In the genomic region with DNA sequence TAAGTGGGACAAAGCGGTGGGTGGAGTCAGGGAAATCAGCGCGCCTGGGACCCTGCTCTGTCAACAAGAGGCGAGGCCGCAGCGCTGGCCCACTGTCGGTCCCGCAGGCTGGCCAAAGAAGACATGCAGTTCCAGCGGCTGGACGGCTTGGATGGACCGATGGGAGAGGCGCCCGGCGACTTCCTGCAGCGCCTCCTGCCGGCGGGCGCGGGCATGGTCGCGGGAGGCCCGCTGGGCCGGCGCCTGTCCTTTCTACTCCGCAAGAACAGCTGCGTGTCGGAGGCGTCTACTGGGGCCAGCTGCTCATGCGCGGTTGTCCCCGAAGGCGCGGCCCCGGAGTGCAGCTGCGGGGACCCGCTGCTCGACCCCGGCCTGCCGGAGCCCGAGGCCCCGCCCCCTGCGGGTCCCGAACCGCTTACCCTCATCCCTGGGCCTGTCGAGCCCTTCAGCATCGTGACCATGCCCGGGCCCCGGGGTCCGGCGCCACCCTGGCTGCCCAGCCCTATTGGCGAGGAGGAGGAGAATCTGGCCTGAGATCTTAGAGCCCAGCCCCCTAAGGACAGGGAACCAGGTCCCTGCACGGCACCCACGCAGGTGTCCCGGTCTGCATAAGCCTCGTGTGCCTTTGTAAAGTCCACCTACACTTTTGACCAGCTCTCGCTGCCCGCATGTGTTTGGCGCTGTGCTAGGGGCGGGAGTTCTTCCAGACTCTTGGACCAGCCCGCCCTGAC, we compare ENCODE assay signal across 7 cellular contexts. TPM values are rescaled to one million over a fixed set of nuclear protein-coding genes. Genes with fewer than 3 reads are reported as not detected.
A peak's percentile ranks its signal among the peaks of the same experiment; 100 is the strongest.
DNase-seq lines count a peak whose midpoint lies in the region; ATAC-seq, FAIRE-seq and TF ChIP-seq lines count a peak whose summit lies in the region.

No MANE protein-coding gene starts in this region.

- H3K4me1 ChIP-seq in kidney (ENCODE audit: control insufficient read depth in 1 of 2, insufficient read depth in 1 of 2, low read depth in 1 of 2, low read length in 2 of 2): peaks cover 0 to 2% of the 10 kb centered on the region in 2 donors

- no peaks in the 10 kb centered on the region for H3K9me3 Mint-ChIP-seq in activated B cell treated with CpG ODN at 0.5 μM for 24 hours

- no peaks in the 10 kb centered on the region for H3K36me3 Mint-ChIP-seq in activated B cell treated with CpG ODN at 0.5 μM for 24 hours (ENCODE audit: low read depth)

- H3K27ac Mint-ChIP-seq in activated B cell treated with CpG ODN at 0.5 μM for 24 hours: no peak overlapping the region

- no peak overlapping the region for H3K4me3 Mint-ChIP-seq in activated B cell treated with CpG ODN at 0.5 μM for 24 hours

- H3K36me3 ChIP-seq in kidney (ENCODE audit: control insufficient read depth in 1 of 2, insufficient read depth in 2 of 2, low read length in 2 of 2): peaks cover 0 to 3% of the 10 kb centered on the region in 2 donors

- H3K9me3 ChIP-seq in kidney (ENCODE audit: control insufficient read depth in 1 of 2, low read length in 2 of 2): no peaks in the 10 kb centered on the region

- CTCF ChIA-PET in activated B cell treated with CpG ODN at 0.5 μM for 24 hours (lab: Charles Lee): interaction anchor here (0.7 to 13.6 kb wide), 16 partner anchors 8 to 90 kb away, joined by 3 to 280 read pairs (median 4); a partner anchor contains a TSS

- peaks cover 10% of the 10 kb centered on the region for H3K4me1 Mint-ChIP-seq in activated B cell treated with CpG ODN at 0.5 μM for 24 hours

- H3K9ac ChIP-seq in kidney (ENCODE audit: low read length in 2 of 2): peak overlapping the region; percentile 7 to 16

- DNase-seq in GM12892 (ENCODE audit: insufficient read length) (peak; percentile 83), NCI-H2171 treated with DMSO at 0.1 percent for 48 hours (lab: John Stamatoyannopoulos, UW) (peak; percentile 54), activated B cell treated with CpG ODN at 0.5 μM for 24 hours (peak; percentile 69), cerebellar cortex (ENCODE audit: low spot score) (peak; percentile 57), kidney (peak; percentile 89)
- DNase-seq in stimulated activated CD4-positive, alpha-beta T cell treated with anti-CD3 and anti-CD28 coated beads, Interleukin-15, amount 100 ng/mL, for 1 hour (ENCODE audit: low read depth in 1 of 2, low spot score in 1 of 2): peak; percentile 43 to 59

- POLR2A ChIA-PET in activated B cell treated with CpG ODN at 0.5 μM for 24 hours (lab: Charles Lee): interaction anchor here (0.5 to 1.4 kb wide), 7 partner anchors 16 to 137 kb away, joined by 3 to 6 read pairs (median 4); a partner anchor contains a TSS

- peak overlapping the region in 1 of 2 donors; percentile 39 for H3K4me3 ChIP-seq in kidney (ENCODE audit: low read length in 2 of 2)

- FAIRE-seq in GM12892 (lab: Jason Lieb, UNC) (peak; percentile 64), kidney (lab: Jason Lieb, UNC) (no peak)

- ATAC-seq in activated B cell treated with CpG ODN at 0.5 μM for 24 hours (ENCODE audit: low read depth) (peak; percentile 75), GM18511 (IDR thresholded peaks at IDR 0.05; ENCODE audit: unreplicated experiment) (no peak)

- no peak overlapping the region for H3K27ac ChIP-seq in kidney (ENCODE audit: low read depth in 2 of 2, low read length in 2 of 2)

- peaks cover 22% of the 10 kb centered on the region for H3K27me3 Mint-ChIP-seq in activated B cell treated with CpG ODN at 0.5 μM for 24 hours

- TF ChIP-seq CTCF in activated B cell treated with CpG ODN at 0.5 μM for 24 hours (IDR thresholded peaks at IDR 0.05): peak; percentile 70
- peak; percentile 75 for TF ChIP-seq CTCF in kidney (IDR thresholded peaks at IDR 0.05; ENCODE audit: borderline replicate concordance, extremely low read depth, insufficient read depth)

- TF ChIP-seq POLR2A in GM12892 (IDR thresholded peaks at IDR 0.05; ENCODE audit: low read depth, low read length): no peak

- intact Hi-C loops in activated B cell treated with CpG ODN at 0.5 μM for 24 hours (cut with micrococcal nuclease): loop anchor here (1.0 kb wide), 2 partner anchors 40 to 193 kb away; no protein-coding TSS in a partner anchor
- intact Hi-C loops in kidney (cut with DNase I): no loop called here

RNA-seq across cellular contexts. Expression of a gene that starts 6.1 kb away (rescaled TPM):
- 0.25 TPM for polyA plus RNA-seq in GM12892 (2012; ENCODE audit: missing spikeins)
- total RNA-seq in activated B cell treated with CpG ODN at 0.5 μM for 24 hours (not detected in 2 replicates), kidney (not detected)
- polyA plus RNA-seq in kidney (ENCODE audit: insufficient read depth, low read depth, low replicate concordance): not detected

RNA-seq across cellular contexts. Expression of a gene that starts 17.6 kb away (rescaled TPM):
- 10.7 TPM for polyA plus RNA-seq in GM12892 (2012; ENCODE audit: missing spikeins)
- total RNA-seq in activated B cell treated with CpG ODN at 0.5 μM for 24 hours: 13.4 and 21.2 TPM in 2 replicates
- 58.1 TPM for total RNA-seq in kidney
- 41.8 TPM for polyA plus RNA-seq in kidney (ENCODE audit: insufficient read depth, low read depth, low replicate concordance)

RNA-seq across cellular contexts. Expression of a gene that starts 20.4 kb away (rescaled TPM):
- 78.1 TPM for polyA plus RNA-seq in GM12892 (2012; ENCODE audit: missing spikeins)
- total RNA-seq in activated B cell treated with CpG ODN at 0.5 μM for 24 hours (59.6 and 63.5 TPM in 2 replicates), kidney (71.3 TPM)
- polyA plus RNA-seq in kidney (ENCODE audit: insufficient read depth, low read depth, low replicate concordance): 132 TPM

RNA-seq across cellular contexts. Expression of a gene that starts 23.2 kb away (rescaled TPM):
- polyA plus RNA-seq in GM12892 (2012; ENCODE audit: missing spikeins): 140 TPM
- total RNA-seq in activated B cell treated with CpG ODN at 0.5 μM for 24 hours (164 and 183 TPM in 2 replicates), kidney (135 TPM)
- 321 TPM for polyA plus RNA-seq in kidney (ENCODE audit: insufficient read depth, low read depth, low replicate concordance)

RNA-seq across cellular contexts. Expression of a gene that starts 33.6 kb away (rescaled TPM):
- polyA plus RNA-seq in GM12892 (2012; ENCODE audit: missing spikeins): 11.9 TPM
- 127 and 132 TPM in 2 replicates for total RNA-seq in activated B cell treated with CpG ODN at 0.5 μM for 24 hours
- 128 TPM for total RNA-seq in kidney
- polyA plus RNA-seq in kidney (ENCODE audit: insufficient read depth, low read depth, low replicate concordance): 142 TPM
